ENCODE assay signal across 22 cellular contexts in the genomic region with DNA sequence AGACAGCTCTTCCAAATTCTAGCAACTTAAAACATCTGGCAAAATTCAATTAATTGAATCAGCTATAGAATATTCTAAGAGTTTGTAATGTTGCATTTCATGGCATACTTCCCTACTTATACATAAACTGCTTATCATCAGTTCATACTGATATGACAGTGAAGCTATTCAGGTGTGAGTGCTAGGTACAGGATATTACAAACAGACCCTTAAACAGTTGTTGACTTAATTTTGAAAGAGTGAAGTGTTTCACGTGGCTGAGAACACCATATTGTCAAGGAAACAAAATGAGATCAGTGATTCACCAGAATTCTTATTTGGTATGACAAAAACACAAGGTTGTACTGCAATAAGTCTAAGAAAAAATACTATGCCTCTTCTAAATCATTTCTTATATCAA. TPM values are rescaled to one million over a fixed set of nuclear protein-coding genes. Genes with fewer than 3 reads are reported as not detected.
A peak's percentile ranks its signal among the peaks of the same experiment; 100 is the strongest.
DNase-seq lines count a peak whose midpoint lies in the region; ATAC-seq lines count a peak whose summit lies in the region.
"Had no signal": no experiment of that assay in that cellular context is flagged by ENCODE, and none has a peak within 500 bp of the region (broad histone marks: within the 10 kb centered on the region; RNA-seq: fewer than 3 reads in every experiment).

No MANE protein-coding gene starts in this region.

- no peaks in the 10 kb centered on the region for H3K27me3 Mint-ChIP-seq in activated CD4-positive, alpha-beta T cell treated with anti-CD3 and anti-CD28 coated beads, Interleukin-2, amount 10 ng/mL, durations not matched to agents 24 days and 14 days
- H3K27me3 Mint-ChIP-seq in CD4-positive, CD25-positive, alpha-beta regulatory T cell: no peaks in the 10 kb centered on the region
- H3K27me3 Mint-ChIP-seq in T-helper 1 cell treated with Interleukin-12 subunit alpha and Interleukin-12 subunit beta and Interleukin-4 antibody, amounts not matched to agents 30 μg/mL and 1 μg/mL, for 36 hours (ENCODE audit: low read depth): no peaks in the 10 kb centered on the region
- H3K27me3 Mint-ChIP-seq in activated T-helper 2 cell treated with anti-CD3 and anti-CD28 coated beads, Interferon-gamma antibody, Interleukin-2, Interleukin-4, amounts not matched to agents 10 μg/mL and 5 μg/mL and 100 μg/mL, durations not matched to agents 14 hours and 24 hours and 36 hours (ENCODE audit: low read depth): no peaks in the 10 kb centered on the region

- H3K9me3 ChIP-seq in CD4-positive, CD25-positive, alpha-beta regulatory T cell (ENCODE audit: control insufficient read depth in 2 of 2, low read length in 2 of 2): no peaks in the 10 kb centered on the region
- H3K9me3 ChIP-seq: HAP-1, SJCRH30 had no signal

- H3K4me3 Mint-ChIP-seq in activated CD4-positive, alpha-beta T cell treated with anti-CD3 and anti-CD28 coated beads, Interleukin-2, amount 10 ng/mL, durations not matched to agents 24 days and 14 days: peak overlapping the region; percentile 37
- peak overlapping the region in 3 of 4 donors; percentile 8 to 20 (median 9) for H3K4me3 Mint-ChIP-seq in CD4-positive, CD25-positive, alpha-beta regulatory T cell
- peak overlapping the region; percentile 41 for H3K4me3 Mint-ChIP-seq in T-helper 1 cell treated with Interleukin-12 subunit alpha and Interleukin-12 subunit beta and Interleukin-4 antibody, amounts not matched to agents 30 μg/mL and 1 μg/mL, for 36 hours
- no peak overlapping the region for H3K4me3 Mint-ChIP-seq in activated T-helper 2 cell treated with anti-CD3 and anti-CD28 coated beads, Interferon-gamma antibody, Interleukin-2, Interleukin-4, amounts not matched to agents 10 μg/mL and 5 μg/mL and 100 μg/mL, durations not matched to agents 14 hours and 24 hours and 36 hours (ENCODE audit: low read depth)
- H3K4me3 Mint-ChIP-seq: CD8-positive, alpha-beta T cell had no signal

- H3K27me3 ChIP-seq in CD4-positive, CD25-positive, alpha-beta regulatory T cell (ENCODE audit: control insufficient read depth, insufficient read depth, low read length): no peaks in the 10 kb centered on the region
- H3K27me3 ChIP-seq: BLaER1 treated with 17β-estradiol and CSF1 and Interleukin-3, amounts not matched to agents 10 nM and 100 nM; SJCRH30 had no signal

- peak overlapping the region; percentile 68 for H3K27ac Mint-ChIP-seq in activated CD4-positive, alpha-beta T cell treated with anti-CD3 and anti-CD28 coated beads, Interleukin-2, amount 10 ng/mL, durations not matched to agents 24 days and 14 days
- peak overlapping the region in 2 of 3 donors; percentile 75 to 80 for H3K27ac Mint-ChIP-seq in CD4-positive, CD25-positive, alpha-beta regulatory T cell
- peak overlapping the region; percentile 77 for H3K27ac Mint-ChIP-seq in T-helper 1 cell treated with Interleukin-12 subunit alpha and Interleukin-12 subunit beta and Interleukin-4 antibody, amounts not matched to agents 30 μg/mL and 1 μg/mL, for 36 hours
- peak overlapping the region; percentile 83 for H3K27ac Mint-ChIP-seq in activated T-helper 2 cell treated with anti-CD3 and anti-CD28 coated beads, Interferon-gamma antibody, Interleukin-2, Interleukin-4, amounts not matched to agents 10 μg/mL and 5 μg/mL and 100 μg/mL, durations not matched to agents 14 hours and 24 hours and 36 hours
- H3K27ac Mint-ChIP-seq: CD8-positive, alpha-beta T cell had no signal

- peak; percentile 31 for DNase-seq in activated CD4-positive, alpha-beta T cell treated with anti-CD3 and anti-CD28 coated beads, Interleukin-2, amount 10 ng/mL, durations not matched to agents 24 days and 14 days
- DNase-seq in activated CD4-positive, alpha-beta T cell treated with anti-CD3 and anti-CD28 coated beads for 4 hours: no peak
- peak in 1 of 3 donors; percentile 41 for DNase-seq in CD4-positive, CD25-positive, alpha-beta regulatory T cell
- no peak for DNase-seq in activated T-helper 2 cell treated with anti-CD3 and anti-CD28 coated beads, Interferon-gamma antibody, Interleukin-2, Interleukin-4, amounts not matched to agents 10 μg/mL and 5 μg/mL and 100 μg/mL, durations not matched to agents 14 hours and 24 hours and 36 hours (ENCODE audit: low spot score)
- DNase-seq in NCI-H1417 (lab: John Stamatoyannopoulos, UW) (no peak), caudate nucleus (lab: John Stamatoyannopoulos, UW) (no peak)
- DNase-seq: 8988T; CD8-positive, alpha-beta T cell; DND-41; GM23248; NCI-H1105 treated with DMSO at 0.1 percent for 48 hours; NCI-H1694; NCI-H2081; NCI-H2171; NCI-H345; NCI-H524; NCI-H774; SJCRH30 had no signal

- H3K4me3 ChIP-seq in CD4-positive, CD25-positive, alpha-beta regulatory T cell (ENCODE audit: low read depth, low read length): no peak overlapping the region
- H3K4me3 ChIP-seq: BLaER1 treated with 17β-estradiol and CSF1 and Interleukin-3, amounts not matched to agents 10 nM and 100 nM; GM12878; GM23248; HAP-1; SJCRH30 had no signal

- H3K27ac ChIP-seq in CD4-positive, CD25-positive, alpha-beta regulatory T cell (ENCODE audit: insufficient read depth, low read length, poor library complexity, severe bottlenecking): peak overlapping the region; percentile 49
- H3K27ac ChIP-seq in caudate nucleus (ENCODE audit: low read depth, low read length): no peak overlapping the region
- H3K27ac ChIP-seq: BLaER1 treated with 17β-estradiol and CSF1 and Interleukin-3, amounts not matched to agents 10 nM and 100 nM; GM23248; SJCRH30 had no signal

- H3K4me1 Mint-ChIP-seq in activated CD4-positive, alpha-beta T cell treated with anti-CD3 and anti-CD28 coated beads, Interleukin-2, amount 10 ng/mL, durations not matched to agents 24 days and 14 days: peaks cover 22% of the 10 kb centered on the region
- peaks cover 10 to 26% (median 15%) of the 10 kb centered on the region in 4 donors for H3K4me1 Mint-ChIP-seq in CD4-positive, CD25-positive, alpha-beta regulatory T cell
- H3K4me1 Mint-ChIP-seq in T-helper 1 cell treated with Interleukin-12 subunit alpha and Interleukin-12 subunit beta and Interleukin-4 antibody, amounts not matched to agents 30 μg/mL and 1 μg/mL, for 36 hours (ENCODE audit: low read depth): peaks cover 21% of the 10 kb centered on the region
- peaks cover 27% of the 10 kb centered on the region for H3K4me1 Mint-ChIP-seq in activated T-helper 2 cell treated with anti-CD3 and anti-CD28 coated beads, Interferon-gamma antibody, Interleukin-2, Interleukin-4, amounts not matched to agents 10 μg/mL and 5 μg/mL and 100 μg/mL, durations not matched to agents 14 hours and 24 hours and 36 hours (ENCODE audit: low read depth)

- intact Hi-C loops in activated CD4-positive, alpha-beta T cell treated with anti-CD3 and anti-CD28 coated beads, Interleukin-2, amount 10 ng/mL, durations not matched to agents 24 days and 14 days (cut with micrococcal nuclease): loop anchor here (2.0 to 5.0 kb wide), 2 partner anchors 14 to 39 kb away; no protein-coding TSS in a partner anchor
- intact Hi-C loops in activated T-helper 2 cell treated with anti-CD3 and anti-CD28 coated beads, Interferon-gamma antibody, Interleukin-2, Interleukin-4, amounts not matched to agents 10 μg/mL and 5 μg/mL and 100 μg/mL, durations not matched to agents 14 hours and 24 hours and 36 hours (cut with micrococcal nuclease): no loop called here

- no peaks in the 10 kb centered on the region for H3K36me3 ChIP-seq in CD4-positive, CD25-positive, alpha-beta regulatory T cell (ENCODE audit: control insufficient read depth, insufficient read depth, low read length)

- peaks cover 12% of the 10 kb centered on the region for H3K4me1 ChIP-seq in CD4-positive, CD25-positive, alpha-beta regulatory T cell (ENCODE audit: control insufficient read depth, insufficient read depth, low read length, poor library complexity, severe bottlenecking)
- H3K4me1 ChIP-seq: BLaER1 treated with 17β-estradiol and CSF1 and Interleukin-3, amounts not matched to agents 10 nM and 100 nM; SJCRH30 had no signal

- no peak for ATAC-seq in CD4-positive, CD25-positive, alpha-beta regulatory T cell (ENCODE audit: low read depth in 2 of 2)
- ATAC-seq: CD8-positive, alpha-beta T cell; GM12878 had no signal

- H3K9me3 Mint-ChIP-seq in activated CD4-positive, alpha-beta T cell treated with anti-CD3 and anti-CD28 coated beads, Interleukin-2, amount 10 ng/mL, durations not matched to agents 24 days and 14 days: no peaks in the 10 kb centered on the region
- H3K9me3 Mint-ChIP-seq in CD4-positive, CD25-positive, alpha-beta regulatory T cell: peaks cover 0 to 3% (median 0%) of the 10 kb centered on the region in 7 donors
- no peaks in the 10 kb centered on the region for H3K9me3 Mint-ChIP-seq in T-helper 1 cell treated with Interleukin-12 subunit alpha and Interleukin-12 subunit beta and Interleukin-4 antibody, amounts not matched to agents 30 μg/mL and 1 μg/mL, for 36 hours
- no peaks in the 10 kb centered on the region for H3K9me3 Mint-ChIP-seq in activated T-helper 2 cell treated with anti-CD3 and anti-CD28 coated beads, Interferon-gamma antibody, Interleukin-2, Interleukin-4, amounts not matched to agents 10 μg/mL and 5 μg/mL and 100 μg/mL, durations not matched to agents 14 hours and 24 hours and 36 hours
- H3K9me3 Mint-ChIP-seq: CD8-positive, alpha-beta T cell had no signal

- H3K36me3 Mint-ChIP-seq in activated CD4-positive, alpha-beta T cell treated with anti-CD3 and anti-CD28 coated beads, Interleukin-2, amount 10 ng/mL, durations not matched to agents 24 days and 14 days (ENCODE audit: low read depth): peaks cover 62% of the 10 kb centered on the region
- peaks cover 13% of the 10 kb centered on the region for H3K36me3 Mint-ChIP-seq in CD4-positive, CD25-positive, alpha-beta regulatory T cell
- peaks cover 44% of the 10 kb centered on the region for H3K36me3 Mint-ChIP-seq in T-helper 1 cell treated with Interleukin-12 subunit alpha and Interleukin-12 subunit beta and Interleukin-4 antibody, amounts not matched to agents 30 μg/mL and 1 μg/mL, for 36 hours (ENCODE audit: low read depth)
- H3K36me3 Mint-ChIP-seq in activated T-helper 2 cell treated with anti-CD3 and anti-CD28 coated beads, Interferon-gamma antibody, Interleukin-2, Interleukin-4, amounts not matched to agents 10 μg/mL and 5 μg/mL and 100 μg/mL, durations not matched to agents 14 hours and 24 hours and 36 hours (ENCODE audit: low read depth): peaks cover 91% of the 10 kb centered on the region
- H3K36me3 Mint-ChIP-seq: CD8-positive, alpha-beta T cell had no signal

RNA-seq across cellular contexts. Expression of gene CENPU, which starts 27.4 kb away (rescaled TPM):
- 71.7 and 75.5 TPM in 2 replicates for total RNA-seq in activated CD4-positive, alpha-beta T cell treated with anti-CD3 and anti-CD28 coated beads, Interleukin-2, amount 10 ng/mL, durations not matched to agents 24 days and 14 days
- 11.0 TPM for total RNA-seq in CD4-positive, CD25-positive, alpha-beta regulatory T cell
- 1 to 10 TPM; 2.5 to 6.9 (median 3.5) TPM for polyA plus RNA-seq in CD4-positive, CD25-positive, alpha-beta regulatory T cell
- total RNA-seq in activated T-helper 2 cell treated with anti-CD3 and anti-CD28 coated beads, Interferon-gamma antibody, Interleukin-2, Interleukin-4, amounts not matched to agents 10 μg/mL and 5 μg/mL and 100 μg/mL, durations not matched to agents 14 hours and 24 hours and 36 hours: 60.9 and 74.2 TPM in 2 replicates

RNA-seq across cellular contexts. Expression of gene PRIMPOL, which starts 56.9 kb away (rescaled TPM):
- total RNA-seq in activated CD4-positive, alpha-beta T cell treated with anti-CD3 and anti-CD28 coated beads, Interleukin-2, amount 10 ng/mL, durations not matched to agents 24 days and 14 days: 14.7 and 17.6 TPM in 2 replicates
- total RNA-seq in CD4-positive, CD25-positive, alpha-beta regulatory T cell: 10.1 TPM
- 10 to 100 TPM; 11.4 to 20.1 (median 17.0) TPM for polyA plus RNA-seq in CD4-positive, CD25-positive, alpha-beta regulatory T cell
- 16.2 and 17.6 TPM in 2 replicates for total RNA-seq in activated T-helper 2 cell treated with anti-CD3 and anti-CD28 coated beads, Interferon-gamma antibody, Interleukin-2, Interleukin-4, amounts not matched to agents 10 μg/mL and 5 μg/mL and 100 μg/mL, durations not matched to agents 14 hours and 24 hours and 36 hours

RNA-seq across cellular contexts. Expression of gene CASP3, which starts 57.2 kb away (rescaled TPM):
- 84.8 and 89.8 TPM in 2 replicates for total RNA-seq in activated CD4-positive, alpha-beta T cell treated with anti-CD3 and anti-CD28 coated beads, Interleukin-2, amount 10 ng/mL, durations not matched to agents 24 days and 14 days
- 26.1 TPM for total RNA-seq in CD4-positive, CD25-positive, alpha-beta regulatory T cell
- 10 to 100 TPM; 11.5 to 19.3 (median 13.0) TPM for polyA plus RNA-seq in CD4-positive, CD25-positive, alpha-beta regulatory T cell
- 90.9 and 94.1 TPM in 2 replicates for total RNA-seq in activated T-helper 2 cell treated with anti-CD3 and anti-CD28 coated beads, Interferon-gamma antibody, Interleukin-2, Interleukin-4, amounts not matched to agents 10 μg/mL and 5 μg/mL and 100 μg/mL, durations not matched to agents 14 hours and 24 hours and 36 hours
